ENCODE assay signal across 10 cellular contexts in the genomic region with DNA sequence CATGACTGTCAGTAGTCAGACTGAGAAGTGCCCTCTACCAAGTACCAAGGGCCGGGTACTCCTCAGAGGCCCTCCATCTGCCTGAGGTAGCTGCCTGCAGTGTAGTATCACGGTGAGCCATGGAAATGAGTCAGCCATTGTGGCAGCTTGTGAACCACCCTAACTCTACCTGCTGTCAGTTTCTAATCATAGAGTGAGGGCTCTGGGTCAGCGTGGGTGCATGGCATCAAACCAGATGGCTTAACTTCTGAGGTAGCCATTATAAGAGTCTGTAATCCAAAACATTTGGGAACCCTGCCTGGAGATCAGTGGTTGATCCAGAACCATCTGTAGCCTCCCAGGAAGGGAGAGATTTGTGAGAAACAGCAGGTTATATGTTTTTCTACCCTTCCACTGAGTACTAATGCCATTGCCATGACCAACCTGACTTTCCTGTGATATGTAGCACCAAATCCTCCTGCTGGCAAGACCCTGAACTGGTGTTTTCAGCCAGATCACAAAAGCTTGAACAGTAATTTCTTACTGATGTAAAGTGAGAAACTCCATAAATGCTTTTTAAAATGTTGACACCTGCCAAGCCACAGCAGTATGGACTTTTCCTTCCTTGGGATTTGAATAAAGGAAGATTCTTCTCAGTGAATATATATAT. TPM values are rescaled to one million over a fixed set of nuclear protein-coding genes. Genes with fewer than 3 reads are reported as not detected.
DNase-seq lines count a peak whose midpoint lies in the region; ATAC-seq and TF ChIP-seq lines count a peak whose summit lies in the region.
"Had no signal": no experiment of that assay in that cellular context is flagged by ENCODE, and none has a peak within 500 bp of the region (broad histone marks: within the 10 kb centered on the region; RNA-seq: fewer than 3 reads in every experiment).

No MANE protein-coding gene starts in this region.

- H3K36me3 Mint-ChIP-seq in chondrocyte (ENCODE audit: low read depth) = peaks cover 9% of the 10 kb centered on the region

- no peak overlapping the region for H3K27ac ChIP-seq in effector memory CD4-positive, alpha-beta T cell (ENCODE audit: insufficient read depth, low read length, poor library complexity, severe bottlenecking)
- no peak overlapping the region for H3K27ac ChIP-seq in vagina
- H3K27ac ChIP-seq: esophagus muscularis mucosa had no signal

- no peaks in the 10 kb centered on the region for H3K9me3 Mint-ChIP-seq in chondrocyte (ENCODE audit: low read depth)

- intact Hi-C loops in vagina (cut with DNase I) = no loop called here

- H3K4me1 ChIP-seq in effector memory CD4-positive, alpha-beta T cell (ENCODE audit: control insufficient read depth, insufficient read depth, low read length, poor library complexity, severe bottlenecking) = no peaks in the 10 kb centered on the region
- peaks cover 35% of the 10 kb centered on the region for H3K4me1 ChIP-seq in vagina

- H3K4me1 Mint-ChIP-seq in chondrocyte (ENCODE audit: low read depth) = peaks cover 32% of the 10 kb centered on the region

- H3K36me3 ChIP-seq in MG63 (peaks cover 19% of the 10 kb centered on the region), vagina (peaks cover 0 to 6% of the 10 kb centered on the region in 2 donors)
- peaks cover 41% of the 10 kb centered on the region for H3K36me3 ChIP-seq in effector memory CD4-positive, alpha-beta T cell (ENCODE audit: control insufficient read depth, insufficient read depth, low read length)

- DNase-seq in DMS53 treated with DMSO at 0.1 percent for 48 hours (lab: John Stamatoyannopoulos, UW; ENCODE audit: unreplicated experiment) = peak; percentile 7
- peak; percentile 68 for DNase-seq in MG63
- no peak for DNase-seq in chondrocyte (ENCODE audit: low spot score)
- no peak for DNase-seq in omental fat pad (ENCODE audit: low spot score)
- DNase-seq in effector memory CD4-positive, alpha-beta T cell = no peak
- DNase-seq in DMS153 (lab: John Stamatoyannopoulos, UW) = no peak
- DNase-seq in amniotic stem cell (lab: John Stamatoyannopoulos, UW) = no peak
- no peak for DNase-seq in vagina (ENCODE audit: extremely low spot score in 2 of 2)
- DNase-seq: SIG-M5 had no signal

- no peak overlapping the region for H3K4me3 Mint-ChIP-seq in chondrocyte (ENCODE audit: unreplicated experiment)

- ATAC-seq in omental fat pad (ENCODE audit: low FRiP score) = peak; percentile 20

- H3K27me3 ChIP-seq in MG63 = no peaks in the 10 kb centered on the region
- H3K27me3 ChIP-seq in effector memory CD4-positive, alpha-beta T cell (replicated peaks; ENCODE audit: control insufficient read depth, insufficient read depth, low read length, poor library complexity, severe bottlenecking) = no peaks in the 10 kb centered on the region
- no peaks in the 10 kb centered on the region for H3K27me3 ChIP-seq in vagina
- H3K27me3 ChIP-seq: esophagus muscularis mucosa had no signal

- no peak for TF ChIP-seq POLR2A in vagina (IDR thresholded peaks at IDR 0.05)

- H3K27me3 Mint-ChIP-seq in chondrocyte (ENCODE audit: low read depth) = no peaks in the 10 kb centered on the region

- H3K4me3 ChIP-seq in MG63 = no peak overlapping the region
- no peak overlapping the region for H3K4me3 ChIP-seq in effector memory CD4-positive, alpha-beta T cell (ENCODE audit: insufficient read depth, low read depth, low read length, poor library complexity, severe bottlenecking)
- H3K4me3 ChIP-seq in vagina = no peak overlapping the region
- H3K4me3 ChIP-seq: esophagus muscularis mucosa had no signal

- H3K9me3 ChIP-seq in MG63 = no peaks in the 10 kb centered on the region
- no peaks in the 10 kb centered on the region for H3K9me3 ChIP-seq in effector memory CD4-positive, alpha-beta T cell (ENCODE audit: control insufficient read depth, low read length)
- H3K9me3 ChIP-seq in vagina = no peaks in the 10 kb centered on the region
- H3K9me3 ChIP-seq: esophagus muscularis mucosa had no signal

- no peak overlapping the region for H3K27ac Mint-ChIP-seq in chondrocyte (ENCODE audit: unreplicated experiment)

- TF ChIP-seq CTCF in chondrocyte (IDR thresholded peaks at IDR 0.05) = peak; percentile 15
- no peak for TF ChIP-seq CTCF in omental fat pad (IDR thresholded peaks at IDR 0.05)
- TF ChIP-seq CTCF in vagina (IDR thresholded peaks at IDR 0.05) = no peak

RNA-seq across cellular contexts. Expression of a gene that starts 38.9 kb away (rescaled TPM):
- 9.5 and 18.3 TPM in 2 replicates for total RNA-seq in MG63 (2014; rRNA removed; shearing (Covaris generic); ENCODE audit: low replicate concordance)
- total RNA-seq in chondrocyte (50.0 to 58.5 TPM (median 50.5 TPM) in 3 replicates), omental fat pad (100 to 1,000 TPM in 1 of 4 donors, 10 to 100 TPM in 3; 53.3 to 110 (median 68.6) TPM), vagina (33.6 TPM)

Comparison
In these comparisons a context has a peak if more than half of its experiments do, and no peak if none do; other contexts are left out.
1. DNase-seq: peak in DMS53 treated with DMSO at 0.1 percent for 48 hours (single experiment) and MG63 (single experiment); none in chondrocyte (single experiment), omental fat pad (single experiment), effector memory CD4-positive, alpha-beta T cell (0 of 3), DMS153 (single experiment), amniotic stem cell (single experiment) and vagina (0 of 2).